ENCODE assay signal across 2 cellular contexts in the genomic region with DNA sequence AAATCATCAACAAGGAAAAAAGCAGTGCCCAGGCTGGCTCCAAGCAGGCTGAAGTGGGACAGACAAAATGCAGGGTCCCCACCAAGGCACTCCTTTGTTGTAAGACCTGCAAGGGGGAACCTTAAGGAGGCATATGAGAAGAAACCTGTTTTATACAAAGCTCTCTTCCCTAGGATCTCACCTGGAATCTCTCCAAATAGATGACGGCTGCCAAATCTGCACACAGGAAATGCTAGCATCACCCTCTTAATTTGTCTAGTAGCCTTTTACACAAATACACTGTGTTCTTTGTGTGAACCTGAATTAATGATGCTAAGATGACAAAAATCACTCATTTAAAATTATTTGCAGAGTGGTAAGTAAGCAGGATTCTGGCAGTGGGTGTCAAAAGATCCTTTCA.
TF ChIP-seq lines count a peak whose summit lies in the region.

No MANE protein-coding gene starts in this region.

TF ChIP-seq in SK-N-SH, 30 proteins besides CTCF, POLR2A, EP300 and RAD21 (continued from another document):
- TF ChIP-seq, protein P1, sequence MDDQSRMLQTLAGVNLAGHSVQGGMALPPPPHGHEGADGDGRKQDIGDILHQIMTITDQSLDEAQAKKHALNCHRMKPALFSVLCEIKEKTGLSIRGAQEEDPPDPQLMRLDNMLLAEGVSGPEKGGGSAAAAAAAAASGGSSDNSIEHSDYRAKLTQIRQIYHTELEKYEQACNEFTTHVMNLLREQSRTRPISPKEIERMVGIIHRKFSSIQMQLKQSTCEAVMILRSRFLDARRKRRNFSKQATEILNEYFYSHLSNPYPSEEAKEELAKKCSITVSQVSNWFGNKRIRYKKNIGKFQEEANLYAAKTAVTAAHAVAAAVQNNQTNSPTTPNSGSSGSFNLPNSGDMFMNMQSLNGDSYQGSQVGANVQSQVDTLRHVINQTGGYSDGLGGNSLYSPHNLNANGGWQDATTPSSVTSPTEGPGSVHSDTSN (IDR thresholded peaks at IDR 0.05): no peak

TF ChIP-seq in SK-N-SH treated with all-trans-retinoic acid at 6 μM for 48 hours, 23 proteins besides CTCF, POLR2A, EP300 and RAD21 (continued from another document):
- TF ChIP-seq, protein P2, sequence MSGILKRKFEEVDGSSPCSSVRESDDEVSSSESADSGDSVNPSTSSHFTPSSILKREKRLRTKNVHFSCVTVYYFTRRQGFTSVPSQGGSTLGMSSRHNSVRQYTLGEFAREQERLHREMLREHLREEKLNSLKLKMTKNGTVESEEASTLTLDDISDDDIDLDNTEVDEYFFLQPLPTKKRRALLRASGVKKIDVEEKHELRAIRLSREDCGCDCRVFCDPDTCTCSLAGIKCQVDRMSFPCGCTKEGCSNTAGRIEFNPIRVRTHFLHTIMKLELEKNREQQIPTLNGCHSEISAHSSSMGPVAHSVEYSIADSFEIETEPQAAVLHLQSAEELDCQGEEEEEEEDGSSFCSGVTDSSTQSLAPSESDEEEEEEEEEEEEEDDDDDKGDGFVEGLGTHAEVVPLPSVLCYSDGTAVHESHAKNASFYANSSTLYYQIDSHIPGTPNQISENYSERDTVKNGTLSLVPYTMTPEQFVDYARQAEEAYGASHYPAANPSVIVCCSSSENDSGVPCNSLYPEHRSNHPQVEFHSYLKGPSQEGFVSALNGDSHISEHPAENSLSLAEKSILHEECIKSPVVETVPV (CRISPR knock-in tag; IDR thresholded peaks at IDR 0.05): no peak
- TF ChIP-seq ZNF8 (CRISPR knock-in tag; IDR thresholded peaks at IDR 0.05) (no peak), ZNF70 (CRISPR knock-in tag; IDR thresholded peaks at IDR 0.05) (no peak), GLIS3 (CRISPR knock-in tag; IDR thresholded peaks at IDR 0.05) (no peak), SNAI2 (CRISPR knock-in tag; IDR thresholded peaks at IDR 0.05) (no peak)
- TF ChIP-seq, protein P3, sequence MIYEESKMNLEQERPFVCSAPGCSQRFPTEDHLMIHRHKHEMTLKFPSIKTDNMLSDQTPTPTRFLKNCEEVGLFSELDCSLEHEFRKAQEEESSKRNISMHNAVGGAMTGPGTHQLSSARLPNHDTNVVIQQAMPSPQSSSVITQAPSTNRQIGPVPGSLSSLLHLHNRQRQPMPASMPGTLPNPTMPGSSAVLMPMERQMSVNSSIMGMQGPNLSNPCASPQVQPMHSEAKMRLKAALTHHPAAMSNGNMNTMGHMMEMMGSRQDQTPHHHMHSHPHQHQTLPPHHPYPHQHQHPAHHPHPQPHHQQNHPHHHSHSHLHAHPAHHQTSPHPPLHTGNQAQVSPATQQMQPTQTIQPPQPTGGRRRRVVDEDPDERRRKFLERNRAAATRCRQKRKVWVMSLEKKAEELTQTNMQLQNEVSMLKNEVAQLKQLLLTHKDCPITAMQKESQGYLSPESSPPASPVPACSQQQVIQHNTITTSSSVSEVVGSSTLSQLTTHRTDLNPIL (CRISPR knock-in tag; IDR thresholded peaks at IDR 0.05; ENCODE audit: low read depth): no peak
